Comparison of ENCODE assay signal across 14 cellular contexts in genomic region chr16:50079741-50080140, GRCh38.
"Had no signal": no experiment of that assay in that cellular context is flagged by ENCODE, and none has a peak within 500 bp of the region (broad histone marks: within the 10 kb centered on the region; RNA-seq: fewer than 3 reads in every experiment).

No MANE protein-coding gene starts in this region.

- DNase-seq: activated CD4-positive, alpha-beta T cell treated with anti-CD3 and anti-CD28 coated beads, Interleukin-2, amount 50 U/mL, for 1 hour; activated CD4-positive, CD25-positive, alpha-beta regulatory T cell treated with anti-CD3 and anti-CD28 coated beads, Interleukin-2, amount 50 U/mL, for 72 hours; activated naive CD4-positive, alpha-beta T cell treated with anti-CD3 and anti-CD28 coated beads for 36 hours; activated naive CD8-positive, alpha-beta T cell treated with anti-CD3 and anti-CD28 coated beads, Interleukin-2, amount 50 U/mL, for 24 hours; activated T-cell treated with anti-CD3 and anti-CD28 coated beads, Interleukin-2, amount 50 U/mL, for 4 hours; foreskin fibroblast; hippocampal formation; ovary; spleen; stimulated activated CD4-positive, alpha-beta T cell treated with anti-CD3 and anti-CD28 coated beads, Interleukin-4, amount 100 ng/mL, for 1 hour; stimulated activated naive CD4-positive, alpha-beta T cell treated with Interleukin-2 at 50 U/mL for 16 hours had no signal

- H3K9me3 Mint-ChIP-seq: activated naive CD4-positive, alpha-beta T cell treated with anti-CD3 and anti-CD28 coated beads for 36 hours; activated naive CD8-positive, alpha-beta T cell treated with anti-CD3 and anti-CD28 coated beads, Interleukin-2, amount 50 U/mL, for 24 hours; activated T-cell treated with anti-CD3 and anti-CD28 coated beads, Interleukin-2, amount 50 U/mL, for 4 hours; memory B cell; nephron; type B pancreatic cell had no signal

- ATAC-seq: activated naive CD8-positive, alpha-beta T cell treated with anti-CD3 and anti-CD28 coated beads, Interleukin-2, amount 50 U/mL, for 24 hours; activated T-cell treated with anti-CD3 and anti-CD28 coated beads, Interleukin-2, amount 50 U/mL, for 4 hours had no signal

- H3K4me3 Mint-ChIP-seq: activated naive CD4-positive, alpha-beta T cell treated with anti-CD3 and anti-CD28 coated beads for 36 hours; activated naive CD8-positive, alpha-beta T cell treated with anti-CD3 and anti-CD28 coated beads, Interleukin-2, amount 50 U/mL, for 24 hours; activated T-cell treated with anti-CD3 and anti-CD28 coated beads, Interleukin-2, amount 50 U/mL, for 4 hours; memory B cell; nephron; type B pancreatic cell had no signal

- H3K27ac Mint-ChIP-seq: activated naive CD4-positive, alpha-beta T cell treated with anti-CD3 and anti-CD28 coated beads for 36 hours; activated naive CD8-positive, alpha-beta T cell treated with anti-CD3 and anti-CD28 coated beads, Interleukin-2, amount 50 U/mL, for 24 hours; memory B cell; nephron; type B pancreatic cell had no signal

- H3K27me3 Mint-ChIP-seq: activated naive CD8-positive, alpha-beta T cell treated with anti-CD3 and anti-CD28 coated beads, Interleukin-2, amount 50 U/mL, for 24 hours; memory B cell; type B pancreatic cell had no signal
